21 cellular contexts compared by ENCODE assay signal in genomic region chr19:49154279-49154678, GRCh38. TPM values are rescaled to one million over a fixed set of nuclear protein-coding genes. Genes with fewer than 3 reads are reported as not detected.
"Had no signal": no experiment of that assay in that cellular context is flagged by ENCODE, and none has a peak within 500 bp of the region (broad histone marks: within the 10 kb centered on the region; RNA-seq: fewer than 3 reads in every experiment).

No MANE protein-coding gene starts in this region.

- H3K4me3 ChIP-seq: stomach, thyroid gland had no signal

- H3K27ac ChIP-seq: epithelial cell of prostate had no signal

- H3K27me3 ChIP-seq: thyroid gland had no signal

- H3K9me3 Mint-ChIP-seq: T-helper 1 cell treated with Interleukin-12 subunit alpha and Interleukin-12 subunit beta and Interleukin-4 antibody, amounts not matched to agents 30 μg/mL and 1 μg/mL, for 36 hours had no signal

- H3K36me3 ChIP-seq: stomach, thyroid gland had no signal

- H3K9me3 ChIP-seq: stomach, thyroid gland had no signal

- H3K27ac Mint-ChIP-seq: activated CD8-positive, alpha-beta T cell treated with anti-CD3 and anti-CD28 coated beads, Interleukin-2, amount 10 ng/mL, durations not matched to agents 7 days and 5 days; WTC11 had no signal

- DNase-seq: activated CD4-positive, alpha-beta T cell treated with anti-CD3 and anti-CD28 coated beads for 48 hours; activated CD8-positive, alpha-beta memory T cell treated with anti-CD3 and anti-CD28 coated beads, Interleukin-2, amount 50 U/mL, for 48 hours; activated CD8-positive, alpha-beta T cell treated with anti-CD3 and anti-CD28 coated beads, Interleukin-2, amount 10 ng/mL, durations not matched to agents 7 days and 5 days; activated naive CD4-positive, alpha-beta T cell; caudate nucleus; effector memory CD4-positive, alpha-beta T cell; immature natural killer cell; left colon; mammary epithelial cell; naive thymus-derived CD8-positive, alpha-beta T cell; stimulated activated CD4-positive, alpha-beta T cell treated with anti-CD3 and anti-CD28 coated beads, Interleukin-4, amount 100 ng/mL, for 4 hours; stomach; thyroid gland had no signal

- H3K4me3 Mint-ChIP-seq: activated CD8-positive, alpha-beta T cell treated with anti-CD3 and anti-CD28 coated beads, Interleukin-2, amount 10 ng/mL, durations not matched to agents 7 days and 5 days; T-helper 1 cell treated with Interleukin-12 subunit alpha and Interleukin-12 subunit beta and Interleukin-4 antibody, amounts not matched to agents 30 μg/mL and 1 μg/mL, for 36 hours had no signal

- ATAC-seq: activated CD8-positive, alpha-beta T cell treated with anti-CD3 and anti-CD28 coated beads, Interleukin-2, amount 10 ng/mL, durations not matched to agents 7 days and 5 days; left colon; naive thymus-derived CD8-positive, alpha-beta T cell; SK-N-SH treated with all-trans-retinoic acid at 6 μM for 48 hours; WTC11 had no signal

RNA-seq across cellular contexts. Expression of gene HRC, which starts 0.9 kb away (rescaled TPM):
- total RNA-seq: activated CD8-positive, alpha-beta T cell treated with anti-CD3 and anti-CD28 coated beads, Interleukin-2, amount 10 ng/mL, durations not matched to agents 7 days and 5 days; astrocyte; glomerular endothelial cell; mammary epithelial cell; mononuclear cell; naive thymus-derived CD8-positive, alpha-beta T cell; osteoblast had no signal
- polyA plus RNA-seq: immature natural killer cell; mammary epithelial cell; naive thymus-derived CD8-positive, alpha-beta T cell had no signal

RNA-seq across cellular contexts. Expression of gene TRPM4, which starts 3.3 kb away (rescaled TPM):
- total RNA-seq: activated CD8-positive, alpha-beta T cell treated with anti-CD3 and anti-CD28 coated beads, Interleukin-2, amount 10 ng/mL, durations not matched to agents 7 days and 5 days; naive thymus-derived CD8-positive, alpha-beta T cell had no signal
- polyA plus RNA-seq: naive thymus-derived CD8-positive, alpha-beta T cell had no signal

RNA-seq across cellular contexts. Expression of gene C19orf73, which starts 35.3 kb away (rescaled TPM):
- total RNA-seq: stomach had no signal
